14 cellular contexts compared by ENCODE assay signal in genomic region chr6:29509239-29509638, GRCh38. TPM values are rescaled to one million over a fixed set of nuclear protein-coding genes. Genes with fewer than 3 reads are reported as not detected.
DNase-seq lines count a peak whose midpoint lies in the region; ATAC-seq and TF ChIP-seq lines count a peak whose summit lies in the region.
"Had no signal": no experiment of that assay in that cellular context is flagged by ENCODE, and none has a peak within 500 bp of the region (broad histone marks: within the 10 kb centered on the region; RNA-seq: fewer than 3 reads in every experiment).

No MANE protein-coding gene starts in this region.

- H3K27me3 ChIP-seq in GM06990 (replicated peaks; ENCODE audit: control insufficient read depth, insufficient read depth, low read length): no peaks in the 10 kb centered on the region; the same call in 1 of the 2 replicates
- no peaks in the 10 kb centered on the region for H3K27me3 ChIP-seq in gastrocnemius medialis

- no peaks in the 10 kb centered on the region for H3K9me3 ChIP-seq in gastrocnemius medialis

- H3K36me3 ChIP-seq in GM06990 (ENCODE audit: control insufficient read depth, insufficient read depth, low read length): no peaks in the 10 kb centered on the region
- no peaks in the 10 kb centered on the region for H3K36me3 ChIP-seq in gastrocnemius medialis

- no peak for TF ChIP-seq POLR2A in gastrocnemius medialis (IDR thresholded peaks at IDR 0.05)

- no peak overlapping the region for H3K27ac ChIP-seq in gastrocnemius medialis
- H3K27ac ChIP-seq: foreskin keratinocyte had no signal

- H3K4me3 ChIP-seq in GM06990 (replicated peaks; ENCODE audit: low read depth, low read length) (no peak overlapping the region), gastrocnemius medialis (no peak overlapping the region)

- intact Hi-C loops in left colon (cut with DNase I, micrococcal nuclease): no loop called here
- intact Hi-C loops in gastrocnemius medialis (cut with DNase I; ENCODE audit: low total_unique reads): no loop called here

- TF ChIP-seq CTCF in GM06990 (IDR thresholded peaks at IDR 0.05; ENCODE audit: insufficient read depth, low read length, poor library complexity, severe bottlenecking): no peak
- no peak for TF ChIP-seq CTCF in gastrocnemius medialis (IDR thresholded peaks at IDR 0.05 in 4 of 5, conservative IDR thresholded peaks at IDR 0.05 in 1 of 5)

- peak; percentile 88 for ATAC-seq in GM18870 (IDR thresholded peaks at IDR 0.05; ENCODE audit: unreplicated experiment)
- ATAC-seq in GM21825 (IDR thresholded peaks at IDR 0.05; ENCODE audit: unreplicated experiment): peak; percentile 71
- ATAC-seq in HG03432 (IDR thresholded peaks at IDR 0.05; ENCODE audit: unreplicated experiment): peak; percentile 84
- ATAC-seq in left colon: no peak
- ATAC-seq in gastrocnemius medialis: no peak
- ATAC-seq: foreskin keratinocyte had no signal

- peak; percentile 29 for DNase-seq in GM06990 (ENCODE audit: extremely low read depth, insufficient read length)
- DNase-seq in midbrain (lab: John Stamatoyannopoulos, UW): no peak
- DNase-seq in SHP77 (lab: John Stamatoyannopoulos, UW): no peak
- no peak for DNase-seq in left colon
- no peak for DNase-seq in gastrocnemius medialis
- DNase-seq: dermis blood vessel endothelial cell; foreskin keratinocyte; NCI-H187; NK-92 treated with Interleukin-12 subunit alpha and Interleukin-12 subunit beta, amount 100 ng/mL, for 24 hours; stimulated activated CD4-positive, alpha-beta T cell treated with anti-CD3 and anti-CD28 coated beads, Interleukin-15, amount 100 ng/mL, for 24 hours; stimulated activated naive CD4-positive, alpha-beta T cell treated with Interleukin-2 at 50 U/mL for 16 hours had no signal

- no peaks in the 10 kb centered on the region for H3K4me1 ChIP-seq in gastrocnemius medialis
- H3K4me1 ChIP-seq: foreskin keratinocyte had no signal

- in situ Hi-C loops in gastrocnemius medialis (cut with MboI; ENCODE audit: low sequenced_read_pairs in 4 of 4): no loop called here

RNA-seq across cellular contexts. Expression of gene MAS1L, which starts 21.5 kb away (rescaled TPM):
- under 1 TPM in 1 of 2 donors, not detected in 1; 0.28 TPM for total RNA-seq in left colon
- not detected for total RNA-seq in gastrocnemius medialis
- total RNA-seq: dermis blood vessel endothelial cell, foreskin keratinocyte had no signal

RNA-seq across cellular contexts. Expression of gene UBD, which starts 50.3 kb away (rescaled TPM):
- 1 to 10 TPM; 2.3 to 2.7 TPM for total RNA-seq in left colon
- under 1 TPM in 2 of 4 donors, not detected in 2; 0.33 to 0.87 TPM for total RNA-seq in gastrocnemius medialis
- total RNA-seq: foreskin keratinocyte had no signal

RNA-seq across cellular contexts. Expression of gene OR2H1, which starts 52.3 kb away (rescaled TPM):
- total RNA-seq in left colon (not detected), gastrocnemius medialis (not detected)
- total RNA-seq: dermis blood vessel endothelial cell, foreskin keratinocyte had no signal

RNA-seq across cellular contexts. Expression of gene OR11A1, which starts 52.4 kb away (rescaled TPM):
- total RNA-seq in left colon (not detected), gastrocnemius medialis (not detected)
- total RNA-seq: dermis blood vessel endothelial cell, foreskin keratinocyte had no signal

Comparison
In these comparisons a context has a peak if more than half of its experiments do, and no peak if none do; other contexts are left out.
1. ATAC-seq: peak in GM18870 (single experiment), GM21825 (single experiment) and HG03432 (single experiment); none in left colon (single experiment) and gastrocnemius medialis (0 of 2).